1 cellular context compared by ENCODE assay signal in genomic region chr13:73189365-73189764, GRCh38.
TF ChIP-seq lines count a peak whose summit lies in the region.

No MANE protein-coding gene starts in this region.

TF ChIP-seq in H1, 55 proteins besides CTCF, POLR2A, EP300 and RAD21:
- TF ChIP-seq CHD1 (IDR thresholded peaks at IDR 0.05; ENCODE audit: low read depth, low read length) (no peak), SIX5 (IDR thresholded peaks at IDR 0.05; ENCODE audit: low read depth, low read length) (no peak), SP4 (IDR thresholded peaks at IDR 0.05; ENCODE audit: low read length) (no peak), MAFK (IDR thresholded peaks at IDR 0.05; ENCODE audit: low read depth, low read length) (no peak), KDM1A (IDR thresholded peaks at IDR 0.05; ENCODE audit: borderline replicate concordance, low read length) (no peak), HDAC2 (IDR thresholded peaks at IDR 0.05; ENCODE audit: borderline replicate concordance in 1 of 2, low read depth in 2 of 2, low read length in 2 of 2) (no peak), TCF12 (IDR thresholded peaks at IDR 0.05; ENCODE audit: low read depth, low read length) (no peak), SUZ12 (IDR thresholded peaks at IDR 0.05; ENCODE audit: low read length) (no peak), ZNF274 (IDR thresholded peaks at IDR 0.05; ENCODE audit: borderline replicate concordance, extremely low read depth, low read length) (no peak), SP2 (IDR thresholded peaks at IDR 0.05; ENCODE audit: low read length) (no peak), GABPA (IDR thresholded peaks at IDR 0.05; ENCODE audit: borderline replicate concordance, insufficient read depth, low read length) (no peak)
